Comparison of ENCODE assay signal across 8 cellular contexts in genomic region chr11:9461760-9462134, GRCh38. TPM values are rescaled to one million over a fixed set of nuclear protein-coding genes. Genes with fewer than 3 reads are reported as not detected.
A peak's percentile ranks its signal among the peaks of the same experiment; 100 is the strongest.
DNase-seq lines count a peak whose midpoint lies in the region; ATAC-seq and TF ChIP-seq lines count a peak whose summit lies in the region.

No MANE protein-coding gene starts in this region.

- peaks cover 15% of the 10 kb centered on the region for H3K4me1 ChIP-seq in RWPE2 (ENCODE audit: insufficient read depth, poor library complexity, severe bottlenecking)
- H3K4me1 ChIP-seq in endodermal cell (ENCODE audit: control insufficient read depth, insufficient read depth, low read length), result no peaks in the 10 kb centered on the region

- peaks cover 4 to 11% of the 10 kb centered on the region in 2 donors for H3K36me3 Mint-ChIP-seq in activated T-cell treated with anti-CD3 and anti-CD28 coated beads, Interleukin-2, amount 50 U/mL, for 72 hours (ENCODE audit: insufficient read depth in 2 of 2)
- H3K36me3 Mint-ChIP-seq in endodermal cell (ENCODE audit: low read depth), result peaks cover 12% of the 10 kb centered on the region
- H3K36me3 Mint-ChIP-seq in natural killer cell treated with Interleukin-12 subunit alpha and Interleukin-12 subunit beta and Interleukin-15 and Interleukin-18, amount 100 ng/mL, for 72 hours, result peaks cover 6% of the 10 kb centered on the region

- TF ChIP-seq CTCF in RWPE2 (IDR thresholded peaks at IDR 0.05; ENCODE audit: poor library complexity, severe bottlenecking) (no peak), endodermal cell (conservative IDR thresholded peaks at IDR 0.05) (no peak)

- H3K27ac ChIP-seq in RWPE2 (ENCODE audit: poor library complexity, severe bottlenecking) (peak overlapping the region; percentile 93), endodermal cell (ENCODE audit: low read depth, low read length) (peak overlapping the region; percentile 98)

- no peak for ATAC-seq in activated T-cell treated with anti-CD3 and anti-CD28 coated beads, Interleukin-2, amount 50 U/mL, for 72 hours (replicated peaks in 1 of 2)
- ATAC-seq in RWPE2 (ENCODE audit: low read depth), result no peak
- no peak for ATAC-seq in natural killer cell treated with Interleukin-12 subunit alpha and Interleukin-12 subunit beta and Interleukin-15 and Interleukin-18, amount 100 ng/mL, for 72 hours
- ATAC-seq in HG02763 (IDR thresholded peaks at IDR 0.05; ENCODE audit: unreplicated experiment), result no peak
- ATAC-seq in HG03139 (IDR thresholded peaks at IDR 0.05; ENCODE audit: unreplicated experiment), result no peak

- H3K36me3 ChIP-seq in RWPE2 (ENCODE audit: low read depth) (no peaks in the 10 kb centered on the region), endodermal cell (ENCODE audit: control insufficient read depth, insufficient read depth, low read length) (no peaks in the 10 kb centered on the region)

- H3K4me3 Mint-ChIP-seq in activated T-cell treated with anti-CD3 and anti-CD28 coated beads, Interleukin-2, amount 50 U/mL, for 72 hours, result peak overlapping the region; percentile 95
- H3K4me3 Mint-ChIP-seq in endodermal cell, result peak overlapping the region; percentile 96
- H3K4me3 Mint-ChIP-seq in natural killer cell treated with Interleukin-12 subunit alpha and Interleukin-12 subunit beta and Interleukin-15 and Interleukin-18, amount 100 ng/mL, for 72 hours, result peak overlapping the region; percentile 97

- H3K27ac Mint-ChIP-seq in activated T-cell treated with anti-CD3 and anti-CD28 coated beads, Interleukin-2, amount 50 U/mL, for 72 hours, result peak overlapping the region; percentile 93
- H3K27ac Mint-ChIP-seq in endodermal cell, result peak overlapping the region; percentile 86
- H3K27ac Mint-ChIP-seq in natural killer cell treated with Interleukin-12 subunit alpha and Interleukin-12 subunit beta and Interleukin-15 and Interleukin-18, amount 100 ng/mL, for 72 hours, result peak overlapping the region; percentile 97 to 99

- DNase-seq in activated T-cell treated with anti-CD3 and anti-CD28 coated beads, Interleukin-2, amount 50 U/mL, for 72 hours, result no peak
- DNase-seq in activated T-cell treated with anti-CD3 and anti-CD28 coated beads for 4 hours (no peak), RWPE2 (ENCODE audit: low spot score) (no peak), endodermal cell (no peak)
- no peak for DNase-seq in natural killer cell treated with Interleukin-12 subunit alpha and Interleukin-12 subunit beta and Interleukin-15 and Interleukin-18, amount 100 ng/mL, for 72 hours (ENCODE audit: low spot score)
- no peak for DNase-seq in NK-92 treated with Interleukin-12 subunit alpha and Interleukin-12 subunit beta, amount 100 ng/mL, for 24 hours (lab: John Stamatoyannopoulos, UW)

- 15 to 29% methylated on average over 6 to 10 of the region's 10 CpGs for WGBS in endodermal cell (ENCODE audit: insufficient coverage in 1 of 2, insufficient read length in 1 of 2), 2 experiments

- H3K27me3 Mint-ChIP-seq in activated T-cell treated with anti-CD3 and anti-CD28 coated beads, Interleukin-2, amount 50 U/mL, for 72 hours (ENCODE audit: low read depth), result no peaks in the 10 kb centered on the region
- H3K27me3 Mint-ChIP-seq in endodermal cell (ENCODE audit: insufficient read depth), result no peaks in the 10 kb centered on the region
- H3K27me3 Mint-ChIP-seq in natural killer cell treated with Interleukin-12 subunit alpha and Interleukin-12 subunit beta and Interleukin-15 and Interleukin-18, amount 100 ng/mL, for 72 hours, result no peaks in the 10 kb centered on the region

- no peaks in the 10 kb centered on the region for H3K9me3 ChIP-seq in RWPE2 (ENCODE audit: severe bottlenecking)
- no peaks in the 10 kb centered on the region for H3K9me3 ChIP-seq in endodermal cell (ENCODE audit: control insufficient read depth, low read length)

- no peaks in the 10 kb centered on the region for H3K9me3 Mint-ChIP-seq in activated T-cell treated with anti-CD3 and anti-CD28 coated beads, Interleukin-2, amount 50 U/mL, for 72 hours
- peaks cover 2% of the 10 kb centered on the region for H3K9me3 Mint-ChIP-seq in endodermal cell
- H3K9me3 Mint-ChIP-seq in natural killer cell treated with Interleukin-12 subunit alpha and Interleukin-12 subunit beta and Interleukin-15 and Interleukin-18, amount 100 ng/mL, for 72 hours, result no peaks in the 10 kb centered on the region

- H3K27me3 ChIP-seq in RWPE2 (ENCODE audit: insufficient read depth, poor library complexity, severe bottlenecking), result no peaks in the 10 kb centered on the region
- no peaks in the 10 kb centered on the region for H3K27me3 ChIP-seq in endodermal cell (ENCODE audit: control insufficient read depth, insufficient read depth, low read length, poor library complexity, severe bottlenecking)

- H3K4me3 ChIP-seq in RWPE2 (ENCODE audit: severe bottlenecking), result peak overlapping the region; percentile 71
- peak overlapping the region; percentile 97 for H3K4me3 ChIP-seq in endodermal cell (ENCODE audit: low read length)

- H3K4me1 Mint-ChIP-seq in activated T-cell treated with anti-CD3 and anti-CD28 coated beads, Interleukin-2, amount 50 U/mL, for 72 hours (ENCODE audit: low read depth), result peaks cover 32% of the 10 kb centered on the region
- H3K4me1 Mint-ChIP-seq in endodermal cell, result peaks cover 11% of the 10 kb centered on the region
- H3K4me1 Mint-ChIP-seq in natural killer cell treated with Interleukin-12 subunit alpha and Interleukin-12 subunit beta and Interleukin-15 and Interleukin-18, amount 100 ng/mL, for 72 hours (ENCODE audit: low read depth in 2 of 2), result peaks cover 21 to 32% of the 10 kb centered on the region in 2 donors

- H3K9ac ChIP-seq in endodermal cell (ENCODE audit: extremely low read depth, low read length, poor library complexity, severe bottlenecking), result peak overlapping the region; percentile 99

RNA-seq across cellular contexts. Expression of gene ZNF143, which starts 0.9 kb away (rescaled TPM):
- total RNA-seq in activated T-cell treated with anti-CD3 and anti-CD28 coated beads, Interleukin-2, amount 50 U/mL, for 72 hours, result 10 to 100 TPM; 21.8 to 29.1 TPM
- 10 to 100 TPM; 34.6 to 44.4 TPM for total RNA-seq in endodermal cell
- 30.4 TPM for polyA plus RNA-seq in endodermal cell (2013, experiment 1 of 2)
- polyA plus RNA-seq in endodermal cell (2013, experiment 2 of 2), result 37.5 TPM
- 10 to 100 TPM; 32.1 to 37.1 TPM for total RNA-seq in natural killer cell treated with Interleukin-12 subunit alpha and Interleukin-12 subunit beta and Interleukin-15 and Interleukin-18, amount 100 ng/mL, for 72 hours
